7 cellular contexts compared by ENCODE assay signal in the genomic region with DNA sequence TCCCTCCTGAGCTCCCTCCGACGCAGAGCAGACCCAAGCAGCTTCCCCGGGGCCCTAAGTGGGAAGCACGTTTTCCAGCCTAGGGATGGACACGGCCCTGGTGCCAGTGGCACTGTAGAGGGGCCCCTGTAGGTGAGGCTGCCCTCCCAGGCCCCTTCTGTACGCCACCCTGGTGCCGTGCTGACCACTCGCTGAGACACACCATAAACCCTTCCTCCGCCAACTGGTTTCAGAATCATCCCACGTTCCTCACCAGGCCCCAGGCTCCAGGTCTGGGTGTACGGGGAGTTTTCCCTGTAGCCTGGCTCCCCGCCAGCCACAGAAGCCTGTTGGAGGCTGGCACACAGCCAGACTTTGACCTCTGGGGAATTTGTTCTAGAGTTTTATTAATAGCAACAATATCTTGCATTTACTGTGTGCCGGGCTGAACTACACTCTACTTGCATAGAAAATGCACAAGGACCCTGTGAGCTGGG. TPM values are rescaled to one million over a fixed set of nuclear protein-coding genes. Genes with fewer than 3 reads are reported as not detected.
DNase-seq lines count a peak whose midpoint lies in the region; ATAC-seq and TF ChIP-seq lines count a peak whose summit lies in the region.
"Had no signal": no experiment of that assay in that cellular context is flagged by ENCODE, and none has a peak within 500 bp of the region (broad histone marks: within the 10 kb centered on the region; RNA-seq: fewer than 3 reads in every experiment).

No MANE protein-coding gene starts in this region.

- H3K4me2 ChIP-seq in Karpas-422 (ENCODE audit: low read depth, low read length, poor library complexity, severe bottlenecking), result no peak overlapping the region

- H3K4me1 Mint-ChIP-seq in type B pancreatic cell (ENCODE audit: unreplicated experiment), result peaks cover 16% of the 10 kb centered on the region
- no peaks in the 10 kb centered on the region for H3K4me1 Mint-ChIP-seq in natural killer cell

- no peak overlapping the region for H3K27ac ChIP-seq in Karpas-422 (ENCODE audit: low read length)

- no peaks in the 10 kb centered on the region for H3K9me3 ChIP-seq in Karpas-422 (ENCODE audit: low read length)

- no peak overlapping the region for H2AFZ ChIP-seq in Karpas-422 (ENCODE audit: low read length)

- H3K36me3 Mint-ChIP-seq in type B pancreatic cell (no peaks in the 10 kb centered on the region), natural killer cell (no peaks in the 10 kb centered on the region)

- no peak for TF ChIP-seq CTCF in type B pancreatic cell (conservative IDR thresholded peaks at IDR 0.05)
- TF ChIP-seq CTCF in natural killer cell (IDR thresholded peaks at IDR 0.05), result no peak

- H3K27me3 Mint-ChIP-seq in type B pancreatic cell (no peaks in the 10 kb centered on the region), natural killer cell (ENCODE audit: low read depth in 2 of 2) (peaks cover 8 to 12% of the 10 kb centered on the region in 2 donors)

- no peaks in the 10 kb centered on the region for H3K79me2 ChIP-seq in Karpas-422 (ENCODE audit: low read length)

- no peaks in the 10 kb centered on the region for H4K20me1 ChIP-seq in Karpas-422 (ENCODE audit: insufficient read depth, low read depth, low read length)

- H3K27ac Mint-ChIP-seq in type B pancreatic cell (peak overlapping the region; percentile 82), natural killer cell (no peak overlapping the region)

- no peak for ATAC-seq in natural killer cell

- H3K9me3 Mint-ChIP-seq in type B pancreatic cell (no peaks in the 10 kb centered on the region), natural killer cell (no peaks in the 10 kb centered on the region)

- H3K4me1 ChIP-seq in Karpas-422 (ENCODE audit: low read length), result no peaks in the 10 kb centered on the region; the same call in 1 of the 2 replicates

- H3K4me3 ChIP-seq in Karpas-422 (ENCODE audit: low read length), result no peak overlapping the region

- no peaks in the 10 kb centered on the region for H3K27me3 ChIP-seq in Karpas-422 (ENCODE audit: low read length)

- intact Hi-C loops in natural killer cell (cut with micrococcal nuclease), result loop anchor here (10.0 kb wide), 1 partner anchor 60 kb away; no protein-coding TSS in a partner anchor

- no peak overlapping the region for H3K4me3 Mint-ChIP-seq in type B pancreatic cell
- no peak overlapping the region for H3K4me3 Mint-ChIP-seq in natural killer cell

- DNase-seq in NCI-H1417 (lab: John Stamatoyannopoulos, UW) (peak; percentile 72 to 93 (median 81)), NCI-H1417 treated with DMSO at 0.1 percent for 48 hours (lab: John Stamatoyannopoulos, UW) (no peak), fibroblast of peridontal ligament (ENCODE audit: extremely low read depth) (peak; percentile 57), type B pancreatic cell (ENCODE audit: extremely low spot score, unreplicated experiment) (no peak), Karpas-422 (no peak), natural killer cell (no peak)
- DNase-seq: stimulated activated CD8-positive, alpha-beta memory T cell treated with anti-CD3 and anti-CD28 coated beads, Interleukin-4, amount 100 ng/mL, for 48 hours had no signal

- H3K9me2 ChIP-seq in Karpas-422 (replicated peaks; ENCODE audit: insufficient read depth, low read length), result no peaks in the 10 kb centered on the region

- no peak overlapping the region for H3K9ac ChIP-seq in Karpas-422 (ENCODE audit: low read length)

- no peaks in the 10 kb centered on the region for H3K36me3 ChIP-seq in Karpas-422 (ENCODE audit: insufficient read depth, low read length)

RNA-seq across cellular contexts. Expression of a gene that starts 18.2 kb away (rescaled TPM):
- 0.75 TPM in 1 of 2 replicates, not detected in the other for total RNA-seq in type B pancreatic cell (ENCODE audit: low replicate concordance)
- total RNA-seq in Karpas-422 (2014; rRNA removed; shearing (Covaris generic); ENCODE audit: low replicate concordance), result not detected in 2 replicates
- not detected for total RNA-seq in natural killer cell

RNA-seq across cellular contexts. Expression of a gene that starts 26.7 kb away (rescaled TPM):
- total RNA-seq in type B pancreatic cell (ENCODE audit: low replicate concordance) (1,370 and 1,381 TPM in 2 replicates), natural killer cell (100 to 1,000 TPM; 716 to 896 (median 795) TPM)
- total RNA-seq in Karpas-422 (2014; rRNA removed; shearing (Covaris generic); ENCODE audit: low replicate concordance), result 3,451 and 4,363 TPM in 2 replicates

RNA-seq across cellular contexts. Expression of a gene that starts 26.9 kb away (rescaled TPM):
- total RNA-seq in type B pancreatic cell (ENCODE audit: low replicate concordance), result 37.9 and 38.9 TPM in 2 replicates
- 56.8 and 124 TPM in 2 replicates for total RNA-seq in Karpas-422 (2014; rRNA removed; shearing (Covaris generic); ENCODE audit: low replicate concordance)
- 100 to 1,000 TPM; 131 to 169 (median 139) TPM for total RNA-seq in natural killer cell

RNA-seq across cellular contexts. Expression of a gene that starts 58.1 kb away (rescaled TPM):
- total RNA-seq in type B pancreatic cell (ENCODE audit: low replicate concordance) (6.3 and 10.8 TPM in 2 replicates), natural killer cell (not detected)
- total RNA-seq in Karpas-422 (2014; rRNA removed; shearing (Covaris generic); ENCODE audit: low replicate concordance), result not detected in 2 replicates

Comparison
In these comparisons a context has a peak if more than half of its experiments do, and no peak if none do; other contexts are left out.
1. DNase-seq: peak in NCI-H1417 (3 of 3) and fibroblast of peridontal ligament (single experiment); none in NCI-H1417 treated with DMSO at 0.1 percent for 48 hours (single experiment), type B pancreatic cell (single experiment), Karpas-422 (single experiment) and natural killer cell (single experiment).